In the genomic region with DNA sequence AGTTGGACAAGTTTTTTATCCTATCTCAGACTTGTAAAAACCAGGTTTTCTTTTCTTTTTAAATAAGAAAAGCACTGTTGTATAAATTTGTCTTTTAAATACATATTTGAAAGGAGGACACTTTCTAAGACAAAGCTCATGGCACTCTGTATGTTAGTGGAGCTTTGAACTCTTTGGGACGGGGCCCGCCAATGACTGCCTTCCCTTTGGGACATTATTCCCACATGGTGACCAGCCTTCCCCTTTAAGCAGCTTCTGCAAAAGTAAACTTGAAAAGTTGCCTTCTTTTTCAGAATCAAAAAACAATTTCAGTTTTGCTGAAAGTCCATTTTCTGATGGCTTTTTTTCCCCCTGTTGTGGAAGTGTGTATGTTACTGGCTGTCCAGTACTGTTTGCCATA, we compare ENCODE assay signal across 21 cellular contexts. TPM values are rescaled to one million over a fixed set of nuclear protein-coding genes. Genes with fewer than 3 reads are reported as not detected.
DNase-seq lines count a peak whose midpoint lies in the region; ATAC-seq, FAIRE-seq and TF ChIP-seq lines count a peak whose summit lies in the region.
"Had no signal": no experiment of that assay in that cellular context is flagged by ENCODE, and none has a peak within 500 bp of the region (broad histone marks: within the 10 kb centered on the region; RNA-seq: fewer than 3 reads in every experiment).

No MANE protein-coding gene starts in this region.

- TF ChIP-seq EP300 in HepG2 (IDR thresholded peaks at IDR 0.05; ENCODE audit: low read depth in 2 of 2, low read length in 2 of 2) (no peak), HepG2 (CRISPR knock-in tag; IDR thresholded peaks at IDR 0.05; ENCODE audit: borderline replicate concordance) (no peak)

- TF ChIP-seq CTCF in Caco-2 (IDR thresholded peaks at IDR 0.05; ENCODE audit: insufficient read depth in 1 of 2, low read depth in 1 of 2, low read length in 1 of 2, severe bottlenecking in 1 of 2, unreplicated experiment in 1 of 2) (no peak), PC-3 (conservative IDR thresholded peaks at IDR 0.05; ENCODE audit: low read depth, low read length) (no peak), HepG2 (CRISPR knock-in tag; IDR thresholded peaks at IDR 0.05) (no peak), gastrocnemius medialis (IDR thresholded peaks at IDR 0.05 in 4 of 5, conservative IDR thresholded peaks at IDR 0.05 in 1 of 5) (no peak)

- H3K36me3 ChIP-seq in Caco-2 (ENCODE audit: control insufficient read depth, insufficient read depth, low read length) (no peaks in the 10 kb centered on the region), PC-3 (ENCODE audit: low read depth, low read length) (peaks cover 6% of the 10 kb centered on the region; the same call in 1 of the 2 replicates), HepG2 (replicated peaks in 1 of 2; ENCODE audit: control insufficient read depth in 1 of 2, insufficient read depth in 2 of 2, low read length in 2 of 2) (peaks cover 2 to 5% of the 10 kb centered on the region in 2 experiments; a peak in 1 of 5 replicates), gastrocnemius medialis (no peaks in the 10 kb centered on the region)

- POLR2A ChIA-PET in Caco-2 (lab: Charles Lee), result no interaction called here
- POLR2A ChIA-PET in PC-3 (lab: Charles Lee; ENCODE audit: unreplicated experiment), result no interaction called here
- POLR2A ChIA-PET in HepG2 (lab: Yijun Ruan, JAX), result no interaction called here

- BruUV-seq in Caco-2 (replicated peaks; lab: Mats Ljungman, UMichigan), result no TSS peak
- no TSS peak for BruUV-seq in PC-3 (replicated peaks; lab: Mats Ljungman, UMichigan)
- BruUV-seq in HepG2 (replicated peaks; lab: Mats Ljungman, UMichigan), result no TSS peak

- no peak for DNase-seq in Caco-2
- no peak for DNase-seq in PC-3
- DNase-seq in HepG2 (ENCODE audit: low spot score), result no peak
- no peak for DNase-seq in gastrocnemius medialis
- DNase-seq in 8988T, result no peak
- DNase-seq in NCI-H2196 (lab: John Stamatoyannopoulos, UW; ENCODE audit: unreplicated experiment), result no peak
- no peak for DNase-seq in NCI-H2107 (lab: John Stamatoyannopoulos, UW)
- DNase-seq: activated CD4-positive, alpha-beta T cell treated with anti-CD3 and anti-CD28 coated beads for 48 hours; activated CD8-positive, alpha-beta memory T cell treated with anti-CD3 and anti-CD28 coated beads, Interleukin-2, amount 50 U/mL, for 48 hours; activated naive CD4-positive, alpha-beta T cell treated with Interleukin-2 at 50 U/mL for 16 hours; NCI-H1105; NCI-H2171; NCI-H774; stimulated activated CD4-positive, alpha-beta T cell treated with anti-CD3 and anti-CD28 coated beads, Interleukin-12 subunit alpha, Interleukin-12 subunit beta, amount 100 ng/mL, for 4 hours; stimulated activated naive CD4-positive, alpha-beta T cell treated with Interleukin-2 at 50 U/mL for 16 hours had no signal

- H3K4me1 ChIP-seq in Caco-2 (peaks cover 28% of the 10 kb centered on the region), PC-3 (ENCODE audit: insufficient read depth, low read length) (peaks cover 19% of the 10 kb centered on the region), HepG2 (ENCODE audit: insufficient read depth, low read length) (peaks cover 42% of the 10 kb centered on the region), gastrocnemius medialis (peaks cover 41 to 44% of the 10 kb centered on the region in 2 donors)
- H3K4me1 ChIP-seq: parathyroid adenoma had no signal

- CTCF ChIA-PET in Caco-2 (lab: Charles Lee), result no interaction called here
- CTCF ChIA-PET in PC-3 (lab: Charles Lee), result no interaction called here
- CTCF ChIA-PET in HepG2 (lab: Yijun Ruan, JAX; ENCODE audit: low intra/inter-chr PET ratio, low total read pairs), result no interaction called here

- H3K27me3 Mint-ChIP-seq in Caco-2 (ENCODE audit: insufficient read depth, unreplicated experiment), result no peaks in the 10 kb centered on the region

- H2AFZ ChIP-seq in PC-3 (ENCODE audit: low read length), result no peak overlapping the region
- no peak overlapping the region for H2AFZ ChIP-seq in HepG2 (ENCODE audit: low read length)
- H2AFZ ChIP-seq: parathyroid adenoma had no signal

- H3K27ac Mint-ChIP-seq in Caco-2 (ENCODE audit: unreplicated experiment), result peak overlapping the region; percentile 47

- H3K36me3 Mint-ChIP-seq in Caco-2 (ENCODE audit: insufficient read depth, unreplicated experiment), result peaks cover 63% of the 10 kb centered on the region

- TF ChIP-seq POLR2A in HepG2 (IDR thresholded peaks at IDR 0.05; ENCODE audit: insufficient read depth in 1 of 2, low read depth in 2 of 2, low read length in 2 of 2) (no peak), gastrocnemius medialis (IDR thresholded peaks at IDR 0.05) (no peak)

- in situ Hi-C loops in HepG2 (cut with HindIII; ENCODE audit: extremely low pct_ligation_motif_present, low pct_unique_long_range_greater_than_20kb) (loop anchor here (5.0 to 10.0 kb wide), 3 partner anchors 77 to 436 kb away; no protein-coding TSS in a partner anchor), gastrocnemius medialis (cut with MboI; ENCODE audit: low sequenced_read_pairs in 4 of 4) (loop anchor here in 2 of 4 donors (25.0 kb wide), 2 partner anchors 132 to 418 kb away; no protein-coding TSS in a partner anchor)

- H3K4me3 Mint-ChIP-seq in Caco-2 (ENCODE audit: unreplicated experiment), result peak overlapping the region; percentile 88

- H3K9me2 ChIP-seq in PC-3 (replicated peaks; ENCODE audit: low read length), result no peaks in the 10 kb centered on the region

- TF ChIP-seq RAD21 in HepG2 (CRISPR knock-in tag; IDR thresholded peaks at IDR 0.05), result no peak

- intact Hi-C loops in Caco-2 (cut with micrococcal nuclease; ENCODE audit: unreplicated experiment) (loop anchor here (5.0 kb wide), 3 partner anchors 193 to 453 kb away; no protein-coding TSS in a partner anchor), PC-3 (cut with micrococcal nuclease) (loop anchor here (2.0 kb wide), 1 partner anchor 124 kb away; no protein-coding TSS in a partner anchor), HepG2 (cut with micrococcal nuclease; ENCODE audit: unreplicated experiment) (loop anchor here (5.0 kb wide), 1 partner anchor 38 kb away; no protein-coding TSS in a partner anchor), gastrocnemius medialis (cut with DNase I; ENCODE audit: low total_unique reads) (loop anchor here (5.0 kb wide), 2 partner anchors 78 to 168 kb away; no protein-coding TSS in a partner anchor)

- WGBS in HepG2 (ENCODE audit: low lambda C conversion rate), result 88% methylated on average over 2 of the region's 2 CpGs

- H3F3A ChIP-seq in PC-3 (ENCODE audit: low read length, unreplicated experiment), result no peaks in the 10 kb centered on the region

- H4K20me1 ChIP-seq in PC-3 (ENCODE audit: low read length) (peaks cover 13% of the 10 kb centered on the region), HepG2 (ENCODE audit: insufficient read depth, low read length) (peaks cover 31% of the 10 kb centered on the region)

- H3K27ac ChIP-seq in PC-3 (ENCODE audit: low read length) (no peak overlapping the region), HepG2 (ENCODE audit: extremely low read length, insufficient read depth, low read length) (no peak overlapping the region), gastrocnemius medialis (peak overlapping the region in 3 of 4 donors; percentile 38 to 83 (median 78))
- H3K27ac ChIP-seq: parathyroid adenoma, SK-N-MC had no signal

- H3K27me3 ChIP-seq in Caco-2 (replicated peaks; ENCODE audit: control insufficient read depth, insufficient read depth, low read length) (no peaks in the 10 kb centered on the region), PC-3 (ENCODE audit: low read length) (no peaks in the 10 kb centered on the region), HepG2 (ENCODE audit: control insufficient read depth in 1 of 2, insufficient read depth in 2 of 2, low read length in 2 of 2) (no peaks in the 10 kb centered on the region; a peak in 1 of 5 replicates), gastrocnemius medialis (no peaks in the 10 kb centered on the region)

- H3K9me3 Mint-ChIP-seq in Caco-2 (ENCODE audit: unreplicated experiment), result no peaks in the 10 kb centered on the region

- no peak for ATAC-seq in PC-3
- ATAC-seq in HepG2, result no peak
- ATAC-seq in gastrocnemius medialis, result no peak
- ATAC-seq in HG02623 (IDR thresholded peaks at IDR 0.05; ENCODE audit: unreplicated experiment), result no peak
- ATAC-seq: Panc1 had no signal

- H3K79me2 ChIP-seq in PC-3 (ENCODE audit: low read length), result peaks cover 79% of the 10 kb centered on the region
- peaks cover 60% of the 10 kb centered on the region for H3K79me2 ChIP-seq in HepG2 (ENCODE audit: insufficient read depth, low read length)

- no peak overlapping the region for H3K4me3 ChIP-seq in Caco-2 (ENCODE audit: low read depth, low read length)
- peak overlapping the region; percentile 85; the same call in 1 of the 2 replicates for H3K4me3 ChIP-seq in PC-3 (ENCODE audit: low read length)
- H3K4me3 ChIP-seq in HepG2 (replicated peaks in 1 of 3; ENCODE audit: insufficient read depth in 1 of 3, low read depth in 2 of 3, low read length in 3 of 3), result peak overlapping the region in 2 of 3 experiments; percentile 81 to 83; a peak in 3 of 6 replicates
- H3K4me3 ChIP-seq in gastrocnemius medialis, result no peak overlapping the region

- no peak for FAIRE-seq in HepG2 (lab: Jason Lieb, UNC)
- FAIRE-seq: D721Med, islet of Langerhans had no signal

- H3K4me2 ChIP-seq in PC-3 (ENCODE audit: low read length), result peak overlapping the region; percentile 98
- peak overlapping the region; percentile 71 for H3K4me2 ChIP-seq in HepG2 (ENCODE audit: low read depth, low read length)

- H3K9me3 ChIP-seq in Caco-2, result no peaks in the 10 kb centered on the region
- no peaks in the 10 kb centered on the region for H3K9me3 ChIP-seq in PC-3 (ENCODE audit: low read length)
- H3K9me3 ChIP-seq in HepG2 (ENCODE audit: low read length), result no peaks in the 10 kb centered on the region
- H3K9me3 ChIP-seq in gastrocnemius medialis, result no peaks in the 10 kb centered on the region

- peaks cover 28% of the 10 kb centered on the region for H3K4me1 Mint-ChIP-seq in Caco-2 (ENCODE audit: low read depth, unreplicated experiment)

- H3K9ac ChIP-seq in PC-3 (ENCODE audit: low read length) (0 out of 2 replicates have a peak overlapping the region, but pooled peaks have one; percentile 92), HepG2 (ENCODE audit: insufficient read depth, low read depth, low read length) (no peak overlapping the region)
- H3K9ac ChIP-seq: parathyroid adenoma had no signal

RNA-seq across cellular contexts. Expression of gene CUX1, which starts 1.8 kb away (rescaled TPM):
- total RNA-seq in Caco-2 (2022) (113 and 116 TPM in 2 replicates), PC-3 (2014; rRNA removed) (39.6 and 44.5 TPM in 2 replicates), HepG2 (2016; rRNA removed; fragmentation: Illumina TruSeq; extraction: Trizol) (13.7 and 21.7 TPM in 2 replicates), gastrocnemius medialis (10 to 100 TPM; 44.1 to 57.9 (median 54.9) TPM)
- total RNA-seq in HepG2 (2016; cell fraction: cytosol; rRNA removed; fragmentation: Illumina TruSeq; extraction: Trizol; ENCODE audit: low read depth), result 11.4 and 13.0 TPM in 2 replicates
- 13.2 and 19.0 TPM in 2 replicates for total RNA-seq in HepG2 (2016; cell fraction: insoluble cytoplasmic fraction; rRNA removed; fragmentation: Illumina TruSeq; extraction: Trizol)
- total RNA-seq in HepG2 (2016; cell fraction: membrane; rRNA removed; fragmentation: Illumina TruSeq; extraction: Trizol), result 12.9 and 17.8 TPM in 2 replicates
- 34.3 and 34.4 TPM in 2 replicates for total RNA-seq in HepG2 (2016; cell fraction: nucleus; rRNA removed; fragmentation: Illumina TruSeq; extraction: Trizol)
- 14.9 and 17.8 TPM in 2 replicates for polyA plus RNA-seq in HepG2 (2011; rRNA removed)
- 11.7 and 14.5 TPM in 2 replicates for polyA plus RNA-seq in HepG2 (2011; cell fraction: cytosol; rRNA removed)
- 19.5 and 20.4 TPM in 2 replicates for polyA plus RNA-seq in HepG2 (2011; cell fraction: nucleus; rRNA removed)
- polyA plus RNA-seq in HepG2 (2012), result 17.6 and 19.7 TPM in 2 replicates
- 7.4 and 8.5 TPM in 2 replicates for polyA plus RNA-seq in HepG2 (2016; cell fraction: cytosol; fragmentation: Illumina TruSeq; extraction: Trizol; ENCODE audit: low read depth)
- 16.3 and 20.7 TPM in 2 replicates for polyA plus RNA-seq in HepG2 (2016; cell fraction: insoluble cytoplasmic fraction; fragmentation: Illumina TruSeq; extraction: Trizol; ENCODE audit: low read depth)
- 17.8 and 18.3 TPM in 2 replicates for polyA plus RNA-seq in HepG2 (2016; cell fraction: membrane; fragmentation: Illumina TruSeq; extraction: Trizol; ENCODE audit: low read depth)
- 20.0 and 22.4 TPM in 2 replicates for polyA plus RNA-seq in HepG2 (2016; cell fraction: nucleus; fragmentation: Illumina TruSeq; extraction: Trizol; ENCODE audit: insufficient read depth, low read depth)
- 17.5 and 23.0 TPM in 2 replicates for polyA minus RNA-seq in HepG2 (2011; rRNA and poly(A)+ RNA removed; ENCODE audit: low replicate concordance)
- polyA minus RNA-seq in HepG2 (2011; cell fraction: cytosol; rRNA and poly(A)+ RNA removed), result 9.6 and 10.6 TPM in 2 replicates
- 65.1 and 68.5 TPM in 2 replicates for polyA minus RNA-seq in HepG2 (2011; cell fraction: nucleus; rRNA and poly(A)+ RNA removed)

Comparison
In these comparisons a context has a peak if more than half of its experiments do, and no peak if none do; other contexts are left out.
1. H3K4me3 ChIP-seq: peak in PC-3 (single experiment) and HepG2 (2 of 3); none in Caco-2 (single experiment) and gastrocnemius medialis (0 of 4).
2. H3K27ac ChIP-seq: peak in gastrocnemius medialis (3 of 4); none in PC-3 (single experiment) and HepG2 (single experiment).